In the genomic region with DNA sequence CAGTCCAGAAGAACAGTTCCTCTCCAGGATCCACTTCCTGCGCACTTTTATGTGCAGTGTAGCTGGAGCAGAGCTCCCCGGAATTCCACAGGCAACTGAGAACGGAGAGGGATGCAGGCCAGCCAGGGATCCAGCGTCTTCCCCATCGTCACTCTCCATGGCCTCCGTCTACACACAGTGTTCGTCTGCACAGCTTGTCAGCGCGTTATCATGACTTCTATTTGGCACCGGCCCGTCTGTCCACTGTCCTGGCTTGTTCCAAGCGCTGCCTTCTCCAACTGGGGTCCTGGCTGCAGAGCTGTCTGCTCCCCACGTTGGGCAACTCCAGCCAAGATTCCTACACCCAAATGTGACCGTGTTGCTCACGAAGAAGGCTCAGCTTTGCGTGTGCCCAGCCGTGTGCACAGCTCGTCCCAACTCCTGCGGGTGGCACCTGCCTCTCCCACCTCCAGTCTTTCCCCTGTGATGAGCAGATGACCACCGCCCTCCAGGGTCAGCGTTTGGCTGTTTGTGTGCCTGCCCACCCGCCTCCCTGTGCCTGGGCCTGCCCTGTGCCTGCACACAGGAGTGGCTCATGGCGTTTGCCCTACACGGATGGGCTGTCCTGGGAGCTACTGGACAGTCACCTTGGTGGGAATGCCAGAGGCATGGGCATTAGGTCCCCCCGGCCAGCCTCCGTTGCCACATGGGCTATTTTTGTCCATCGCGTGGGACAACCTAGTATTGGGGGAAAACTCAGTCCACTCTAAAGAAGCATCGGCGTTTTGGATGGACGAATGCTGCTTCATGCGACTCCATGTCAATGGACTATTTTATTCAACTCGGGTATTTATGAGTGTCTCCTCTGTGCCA, we compare ENCODE assay signal across 14 cellular contexts. TPM values are rescaled to one million over a fixed set of nuclear protein-coding genes. Genes with fewer than 3 reads are reported as not detected.
DNase-seq lines count a peak whose midpoint lies in the region; ATAC-seq, FAIRE-seq and TF ChIP-seq lines count a peak whose summit lies in the region.
"Had no signal": no experiment of that assay in that cellular context is flagged by ENCODE, and none has a peak within 500 bp of the region (broad histone marks: within the 10 kb centered on the region; RNA-seq: fewer than 3 reads in every experiment).

No MANE protein-coding gene starts in this region.

- H4K5ac ChIP-seq in H9 (ENCODE audit: insufficient read length, low read depth, low read length), result no peak overlapping the region

- peaks cover 14% of the 10 kb centered on the region; the same call in 1 of the 2 replicates for H3K79me2 ChIP-seq in H9 (ENCODE audit: insufficient read depth, low read length)
- peaks cover 22% of the 10 kb centered on the region for H3K79me2 ChIP-seq in smooth muscle cell (ENCODE audit: low read depth)

- no peak overlapping the region for H2BK20ac ChIP-seq in H9 (ENCODE audit: low read depth, low read length, poor library complexity, severe bottlenecking)

- H3K9ac ChIP-seq in H9 (ENCODE audit: extremely low read depth, insufficient read length, low read length) (no peak overlapping the region), smooth muscle cell (ENCODE audit: low read depth) (no peak overlapping the region)

- H2AFZ ChIP-seq in H9 (ENCODE audit: low read length) (no peak overlapping the region), smooth muscle cell (ENCODE audit: low read depth) (no peak overlapping the region)

- H3K79me1 ChIP-seq in H9 (ENCODE audit: insufficient read depth, low read depth, low read length, poor library complexity, severe bottlenecking), result no peaks in the 10 kb centered on the region

- H3F3A ChIP-seq in smooth muscle cell (ENCODE audit: low read depth), result no peaks in the 10 kb centered on the region

- H4K91ac ChIP-seq in H9 (ENCODE audit: insufficient read length, low read depth, low read length), result no peak overlapping the region

- H3K4me3 Mint-ChIP-seq in H9 (peak overlapping the region; percentile 37 to 66), nephron progenitor cell (peak overlapping the region; percentile 70)

- H3K4me1 ChIP-seq in A549 (peaks cover 15% of the 10 kb centered on the region), H9 (ENCODE audit: insufficient read depth, low read length) (no peaks in the 10 kb centered on the region), smooth muscle cell (ENCODE audit: low read depth) (peaks cover 17% of the 10 kb centered on the region)

- no peak overlapping the region for H4K8ac ChIP-seq in H9 (replicated peaks; ENCODE audit: insufficient read length, low read depth, low read length)

- CTCF ChIA-PET in A549 (lab: Yijun Ruan, JAX), result interaction anchor here (0.8 to 2.4 kb wide), 4 partner anchors 10 to 95 kb away, joined by 3 to 8 read pairs (median 3); partner anchors contain the start of gene UVSSA

- no peak overlapping the region for H3K4me2 ChIP-seq in A549
- H3K4me2 ChIP-seq in H9 (ENCODE audit: insufficient read depth, insufficient read length, low read length), result no peak overlapping the region
- no peak overlapping the region for H3K4me2 ChIP-seq in smooth muscle cell

- no peak overlapping the region for H2AK5ac ChIP-seq in H9 (ENCODE audit: insufficient read length, low read length)

- H3K9me3 Mint-ChIP-seq in H9, result peaks cover 59 to 63% of the 10 kb centered on the region in 2 experiments
- H3K9me3 Mint-ChIP-seq in nephron progenitor cell, result peaks cover 64% of the 10 kb centered on the region

- 97% methylated on average over 31 of the region's 33 CpGs for WGBS in A549 (ENCODE audit: missing lambda C conversion rate)
- whole genome bisulfite sequencing in H9 (ENCODE audit: extremely low coverage, insufficient read length, low lambda C conversion rate), result no CpG with 5 or more reads among the region's 33 CpGs
- over 99% methylated on average over 33 of the region's 33 CpGs for WGBS in smooth muscle cell (ENCODE audit: low lambda C conversion rate)

- H2BK120ac ChIP-seq in H9 (ENCODE audit: low read depth, low read length, poor library complexity, severe bottlenecking), result no peak overlapping the region

- H3K56ac ChIP-seq in H9 (ENCODE audit: insufficient read length, low read depth, low read length), result no peak overlapping the region

- no peaks in the 10 kb centered on the region for H4K20me1 ChIP-seq in H9 (ENCODE audit: control insufficient read depth, insufficient read depth, insufficient read length)
- peaks cover 13% of the 10 kb centered on the region for H4K20me1 ChIP-seq in smooth muscle cell (ENCODE audit: low read depth)

- H3K36me3 Mint-ChIP-seq in H9 (ENCODE audit: insufficient read depth in 1 of 3, low read depth in 3 of 3), result peaks cover 43 to 50% (median 44%) of the 10 kb centered on the region in 3 experiments
- peaks cover 56% of the 10 kb centered on the region for H3K36me3 Mint-ChIP-seq in nephron progenitor cell (ENCODE audit: low read depth)

- no peak overlapping the region for H3K4ac ChIP-seq in H9 (ENCODE audit: low read depth, low read length)

- TF ChIP-seq CTCF in A549 (IDR thresholded peaks at IDR 0.05) (no peak), H9 (conservative IDR thresholded peaks at IDR 0.05) (no peak), nephron progenitor cell (IDR thresholded peaks at IDR 0.05) (no peak), smooth muscle cell (IDR thresholded peaks at IDR 0.05; ENCODE audit: borderline replicate concordance, insufficient read depth, poor library complexity, severe bottlenecking) (no peak)

- H2BK12ac ChIP-seq in H9 (ENCODE audit: insufficient read length, low read depth, low read length), result no peak overlapping the region

- no peak overlapping the region for H3K14ac ChIP-seq in H9 (ENCODE audit: insufficient read depth, low read length)

- H2BK15ac ChIP-seq in H9 (ENCODE audit: low read depth, low read length), result no peak overlapping the region

- H3K27me3 Mint-ChIP-seq in H9 (ENCODE audit: low read depth) (peaks cover 44% of the 10 kb centered on the region), nephron progenitor cell (ENCODE audit: low read depth, poor library complexity) (peaks cover 16% of the 10 kb centered on the region)

- H3K23me2 ChIP-seq in H9 (ENCODE audit: insufficient read length, low read depth, low read length, poor library complexity, severe bottlenecking), result peaks cover 7% of the 10 kb centered on the region

- no peak for FAIRE-seq in A549 (lab: Jason Lieb, UNC)

- TF ChIP-seq EP300 in A549 (IDR thresholded peaks at IDR 0.05), result no peak

- H3K27me3 ChIP-seq in H9 (ENCODE audit: insufficient read depth, low read length) (no peaks in the 10 kb centered on the region), MG63 (no peaks in the 10 kb centered on the region), smooth muscle cell (ENCODE audit: low read depth) (no peaks in the 10 kb centered on the region)
- H3K27me3 ChIP-seq: ascending aorta, SJCRH30 had no signal

- DNase-seq in A549 (ENCODE audit: low read depth in 1 of 2, low spot score in 1 of 2), result no peak
- no peak for DNase-seq in H9
- peak; percentile 37 for DNase-seq in cerebellum (ENCODE audit: low spot score)
- DNase-seq in nephron progenitor cell, result no peak
- DNase-seq in MG63, result no peak
- no peak for DNase-seq in middle frontal gyrus (ENCODE audit: extremely low spot score, low spot score)
- DNase-seq in smooth muscle cell (lab: John Stamatoyannopoulos, UW; ENCODE audit: unreplicated experiment), result no peak
- DNase-seq: activated CD4-positive, alpha-beta T cell treated with anti-CD3 and anti-CD28 coated beads for 1 hour; NCI-H526 treated with DMSO at 0.1 percent for 48 hours; stimulated activated CD4-positive, alpha-beta T cell treated with anti-CD3 and anti-CD28 coated beads, Interleukin-2, amount 100 ng/mL, for 48 hours had no signal

- no peak for ATAC-seq in A549
- no peak for ATAC-seq in GM18498 (IDR thresholded peaks at IDR 0.05; ENCODE audit: unreplicated experiment)
- ATAC-seq: HCT116 had no signal

- H3K23ac ChIP-seq in H9 (ENCODE audit: insufficient read length, low read depth, low read length), result no peak overlapping the region

- H3K4me3 ChIP-seq in A549, result no peak overlapping the region
- H3K4me3 ChIP-seq in MG63, result no peak overlapping the region
- no peak overlapping the region for H3K4me3 ChIP-seq in smooth muscle cell

- no peak overlapping the region for H3K27ac ChIP-seq in A549
- H3K27ac ChIP-seq in H9 (ENCODE audit: insufficient read length, low read depth, low read length), result no peak overlapping the region
- H3K27ac ChIP-seq in smooth muscle cell (ENCODE audit: low read depth), result no peak overlapping the region

- no peak overlapping the region for H3T11ph ChIP-seq in H9 (ENCODE audit: low read length)

- no peak for TF ChIP-seq RAD21 in A549 (conservative IDR thresholded peaks at IDR 0.05 in 1 of 2, IDR thresholded peaks at IDR 0.05 in 1 of 2)

- H3K36me3 ChIP-seq in MG63, result peaks cover 7% of the 10 kb centered on the region
- H3K36me3 ChIP-seq in smooth muscle cell (ENCODE audit: low read depth), result no peaks in the 10 kb centered on the region
- H3K36me3 ChIP-seq: SJCRH30 had no signal

- H3K9me3 ChIP-seq in A549, result peaks cover 56% of the 10 kb centered on the region
- H3K9me3 ChIP-seq in H9 (ENCODE audit: control insufficient read depth, low read depth, low read length), result peaks cover 38% of the 10 kb centered on the region
- peaks cover 10% of the 10 kb centered on the region for H3K9me3 ChIP-seq in MG63
- H3K9me3 ChIP-seq in smooth muscle cell (replicated peaks; ENCODE audit: low read depth), result peaks cover 3% of the 10 kb centered on the region

- H3K18ac ChIP-seq in H9 (ENCODE audit: insufficient read length, low read depth, low read length), result no peak overlapping the region

- no peak overlapping the region for H2BK5ac ChIP-seq in H9 (ENCODE audit: insufficient read length, low read length)

- POLR2A ChIA-PET in A549 (lab: Yijun Ruan, JAX), result no interaction called here

- peaks cover 5 to 9% of the 10 kb centered on the region in 2 experiments; a peak in 3 of 4 replicates for H3K4me1 Mint-ChIP-seq in H9
- H3K4me1 Mint-ChIP-seq in nephron progenitor cell, result peaks cover 12% of the 10 kb centered on the region

- TF ChIP-seq POLR2A in A549 (IDR thresholded peaks at IDR 0.05; ENCODE audit: low read length), result 0 out of 2 replicates have a peak, but pooled peaks have one; percentile 17

- H3K27ac Mint-ChIP-seq in H9 (no peak overlapping the region), nephron progenitor cell (no peak overlapping the region)

RNA-seq across cellular contexts. Expression of gene CTBP1, which starts 2.2 kb away (rescaled TPM):
- 39.3 and 43.1 TPM in 2 replicates for polyA plus RNA-seq in A549 (2011; rRNA removed)
- polyA plus RNA-seq in A549 (2012; cell fraction: cytosol; rRNA removed), result 193 and 300 TPM in 2 replicates
- polyA plus RNA-seq in A549 (2012; cell fraction: nucleus; rRNA removed), result 430 and 585 TPM in 2 replicates
- polyA plus RNA-seq in A549 (2017; fragmentation: RNase III; extraction: RNeasy Plus Mini Kit Qiagen cat#74134 plus additional on column Dnase treatment), result 85.3 to 94.1 TPM (median 93.1 TPM) in 3 replicates
- 64.1 and 89.8 TPM in 2 replicates for polyA minus RNA-seq in A549 (2011; rRNA and poly(A)+ RNA removed)
- total RNA-seq in H9 (2021), result 128 and 136 TPM in 2 replicates
- 163 TPM for total RNA-seq in cerebellum
- 114 and 178 TPM in 2 replicates for total RNA-seq in MG63 (2014; rRNA removed; shearing (Covaris generic); ENCODE audit: low replicate concordance)
- 59.1 and 76.9 TPM in 2 replicates for total RNA-seq in smooth muscle cell
- polyA plus RNA-seq in smooth muscle cell, result 132 and 135 TPM in 2 replicates

RNA-seq across cellular contexts. Expression of gene MAEA, which starts 38.5 kb away (rescaled TPM):
- polyA plus RNA-seq in A549 (2011; rRNA removed), result 42.4 and 46.1 TPM in 2 replicates
- 109 and 110 TPM in 2 replicates for polyA plus RNA-seq in A549 (2012; cell fraction: cytosol; rRNA removed)
- polyA plus RNA-seq in A549 (2012; cell fraction: nucleus; rRNA removed), result 191 and 229 TPM in 2 replicates
- polyA plus RNA-seq in A549 (2017; fragmentation: RNase III; extraction: RNeasy Plus Mini Kit Qiagen cat#74134 plus additional on column Dnase treatment), result 58.4 to 67.1 TPM (median 58.5 TPM) in 3 replicates
- 22.2 and 31.8 TPM in 2 replicates for polyA minus RNA-seq in A549 (2011; rRNA and poly(A)+ RNA removed)
- total RNA-seq in H9 (2021), result 85.6 and 89.5 TPM in 2 replicates
- total RNA-seq in cerebellum, result 29.5 TPM
- total RNA-seq in MG63 (2014; rRNA removed; shearing (Covaris generic); ENCODE audit: low replicate concordance), result 29.3 and 30.2 TPM in 2 replicates
- 40.8 and 48.2 TPM in 2 replicates for total RNA-seq in smooth muscle cell
- polyA plus RNA-seq in smooth muscle cell, result 48.0 and 60.9 TPM in 2 replicates
